15 cellular contexts compared by ENCODE assay signal in the genomic region with DNA sequence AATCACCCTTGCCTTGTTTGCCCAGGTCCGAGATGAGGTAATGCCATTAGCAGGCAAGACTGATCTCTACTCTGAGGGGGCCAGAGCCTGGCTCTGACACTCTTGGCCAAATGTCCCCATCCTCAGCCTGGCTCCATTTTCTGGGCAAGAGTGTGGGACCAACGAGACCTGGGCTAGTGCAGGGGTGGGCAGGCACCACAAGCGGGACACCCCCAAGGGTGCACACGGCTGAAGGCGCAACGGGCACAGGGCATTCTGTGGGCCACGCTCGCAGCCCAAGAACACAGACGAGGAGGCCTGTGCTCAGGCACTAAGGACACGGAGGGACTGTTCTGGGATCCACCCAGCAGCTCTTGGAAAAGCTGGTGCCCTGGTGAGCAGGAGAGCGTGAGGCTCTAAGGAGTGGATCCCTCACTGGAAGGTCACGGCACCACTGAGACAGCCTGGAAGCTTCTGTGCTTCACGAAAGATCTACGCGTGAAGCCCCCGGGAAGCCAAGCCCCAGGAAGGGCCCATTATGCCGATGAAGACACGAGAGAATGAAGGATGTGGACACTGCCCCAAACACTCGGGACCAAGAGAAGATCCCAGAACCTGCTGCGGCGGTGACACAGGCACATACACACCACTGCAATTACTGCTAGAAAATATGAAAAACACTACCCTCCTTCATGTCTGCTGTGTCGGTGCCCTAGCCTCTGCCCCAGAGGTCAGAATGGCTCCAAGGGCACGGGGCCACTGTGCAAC.
DNase-seq lines count a peak whose midpoint lies in the region; ATAC-seq and TF ChIP-seq lines count a peak whose summit lies in the region.
"Had no signal": no experiment of that assay in that cellular context is flagged by ENCODE, and none has a peak within 500 bp of the region (broad histone marks: within the 10 kb centered on the region; RNA-seq: fewer than 3 reads in every experiment).

No MANE protein-coding gene starts in this region.

- H3K36me3 ChIP-seq in naive thymus-derived CD4-positive, alpha-beta T cell (ENCODE audit: control insufficient read depth in 2 of 3, insufficient read depth in 3 of 3, low read length in 3 of 3), result no peaks in the 10 kb centered on the region
- H3K36me3 ChIP-seq: SJSA1 had no signal

- peaks cover 4% of the 10 kb centered on the region for H3K9me3 Mint-ChIP-seq in activated T-cell treated with anti-CD3 and anti-CD28 coated beads, Interleukin-2, amount 50 U/mL, for 24 hours
- peaks cover 0 to under 1% of the 10 kb centered on the region in 2 donors for H3K9me3 Mint-ChIP-seq in activated T-cell treated with anti-CD3 and anti-CD28 coated beads, Interleukin-2, amount 50 U/mL, for 72 hours
- peaks cover 11 to 14% (median 13%) of the 10 kb centered on the region in 5 experiments for H3K9me3 Mint-ChIP-seq in brain
- H3K9me3 Mint-ChIP-seq in naive thymus-derived CD4-positive, alpha-beta T cell, result peaks cover 0 to 8% (median 4%) of the 10 kb centered on the region in 11 donors
- peaks cover 14% of the 10 kb centered on the region for H3K9me3 Mint-ChIP-seq in type B pancreatic cell

- no peaks in the 10 kb centered on the region for H3K36me3 Mint-ChIP-seq in activated T-cell treated with anti-CD3 and anti-CD28 coated beads, Interleukin-2, amount 50 U/mL, for 24 hours (ENCODE audit: low read depth)
- peaks cover 3 to 4% of the 10 kb centered on the region in 2 donors for H3K36me3 Mint-ChIP-seq in activated T-cell treated with anti-CD3 and anti-CD28 coated beads, Interleukin-2, amount 50 U/mL, for 72 hours (ENCODE audit: insufficient read depth in 2 of 2)
- H3K36me3 Mint-ChIP-seq in brain (peaks cover 25% of the 10 kb centered on the region), type B pancreatic cell (peaks cover 7% of the 10 kb centered on the region)
- H3K36me3 Mint-ChIP-seq in naive thymus-derived CD4-positive, alpha-beta T cell, result peaks cover 4 to 25% (median 5%) of the 10 kb centered on the region in 5 donors

- CTCF ChIA-PET in naive thymus-derived CD4-positive, alpha-beta T cell (lab: Charles Lee), result no interaction called here

- H3K27me3 ChIP-seq in naive thymus-derived CD4-positive, alpha-beta T cell (ENCODE audit: control insufficient read depth in 2 of 2, insufficient read depth in 2 of 2, low read length in 2 of 2), result no peaks in the 10 kb centered on the region
- H3K27me3 ChIP-seq: dorsolateral prefrontal cortex, SJSA1 had no signal

- H3K4me3 Mint-ChIP-seq in activated T-cell treated with anti-CD3 and anti-CD28 coated beads, Interleukin-2, amount 50 U/mL, for 24 hours, result no peak overlapping the region
- H3K4me3 Mint-ChIP-seq in activated T-cell treated with anti-CD3 and anti-CD28 coated beads, Interleukin-2, amount 50 U/mL, for 72 hours, result peak overlapping the region in 1 of 2 donors; percentile 7
- H3K4me3 Mint-ChIP-seq in brain (no peak overlapping the region), type B pancreatic cell (no peak overlapping the region)
- peak overlapping the region in 4 of 10 donors; percentile 6 to 38 (median 8) for H3K4me3 Mint-ChIP-seq in naive thymus-derived CD4-positive, alpha-beta T cell

- H3K27me3 Mint-ChIP-seq in activated T-cell treated with anti-CD3 and anti-CD28 coated beads, Interleukin-2, amount 50 U/mL, for 24 hours, result no peaks in the 10 kb centered on the region
- no peaks in the 10 kb centered on the region for H3K27me3 Mint-ChIP-seq in activated T-cell treated with anti-CD3 and anti-CD28 coated beads, Interleukin-2, amount 50 U/mL, for 72 hours (ENCODE audit: low read depth)
- H3K27me3 Mint-ChIP-seq in brain (no peaks in the 10 kb centered on the region), type B pancreatic cell (no peaks in the 10 kb centered on the region)
- H3K27me3 Mint-ChIP-seq in naive thymus-derived CD4-positive, alpha-beta T cell, result no peaks in the 10 kb centered on the region

- DNase-seq in activated T-cell treated with anti-CD3 and anti-CD28 coated beads, Interleukin-2, amount 50 U/mL, for 24 hours, result peak; percentile 29
- DNase-seq in activated T-cell treated with anti-CD3 and anti-CD28 coated beads, Interleukin-2, amount 50 U/mL, for 72 hours, result no peak
- peak in 1 of 9 donors; percentile 1 for DNase-seq in naive thymus-derived CD4-positive, alpha-beta T cell
- peak; percentile 48 for DNase-seq in type B pancreatic cell (ENCODE audit: extremely low spot score, unreplicated experiment)
- DNase-seq in stimulated activated CD4-positive, alpha-beta T cell treated with anti-CD3 and anti-CD28 coated beads, Interleukin-4, amount 100 ng/mL, for 24 hours, result no peak
- DNase-seq in erythroblast (lab: John Stamatoyannopoulos, UW), result no peak
- DNase-seq: activated gamma-delta T cell, HCEC 1CT, NCI-H2029, NCI-H524 had no signal

- ATAC-seq in activated T-cell treated with anti-CD3 and anti-CD28 coated beads, Interleukin-2, amount 50 U/mL, for 72 hours (replicated peaks in 1 of 2), result no peak
- ATAC-seq in naive thymus-derived CD4-positive, alpha-beta T cell, result no peak
- no peak for ATAC-seq in HG02623 (IDR thresholded peaks at IDR 0.05; ENCODE audit: unreplicated experiment)
- ATAC-seq: left colon had no signal

- H3K4me3 ChIP-seq in naive thymus-derived CD4-positive, alpha-beta T cell (ENCODE audit: low read length), result no peak overlapping the region
- H3K4me3 ChIP-seq: dorsolateral prefrontal cortex, SJSA1 had no signal

- POLR2A ChIA-PET in naive thymus-derived CD4-positive, alpha-beta T cell (lab: Charles Lee), result interaction anchor here (0.8 to 22.2 kb wide), 7 partner anchors 10 to 143 kb away, joined by 3 to 362 read pairs (median 3); no protein-coding TSS in a partner anchor

- no peak for TF ChIP-seq POLR2A in erythroblast (IDR thresholded peaks at IDR 0.05; ENCODE audit: low read length)

- intact Hi-C loops in naive thymus-derived CD4-positive, alpha-beta T cell (cut with micrococcal nuclease), result loop anchor here (10.0 kb wide), 3 partner anchors 48 to 1302 kb away; a partner anchor contains a TSS

- peaks cover 65 to 93% of the 10 kb centered on the region in 2 donors for H3K4me1 ChIP-seq in naive thymus-derived CD4-positive, alpha-beta T cell (ENCODE audit: control insufficient read depth in 2 of 2, insufficient read depth in 2 of 2, low read length in 2 of 2)

- H3K27ac Mint-ChIP-seq in activated T-cell treated with anti-CD3 and anti-CD28 coated beads, Interleukin-2, amount 50 U/mL, for 24 hours, result no peak overlapping the region
- no peak overlapping the region for H3K27ac Mint-ChIP-seq in activated T-cell treated with anti-CD3 and anti-CD28 coated beads, Interleukin-2, amount 50 U/mL, for 72 hours
- H3K27ac Mint-ChIP-seq in brain (peak overlapping the region; percentile 44 to 78 (median 67)), type B pancreatic cell (peak overlapping the region; percentile 61)
- H3K27ac Mint-ChIP-seq in naive thymus-derived CD4-positive, alpha-beta T cell, result peak overlapping the region; percentile 15 to 96 (median 52)

- no peak for TF ChIP-seq CTCF in brain (conservative IDR thresholded peaks at IDR 0.05)
- no peak for TF ChIP-seq CTCF in type B pancreatic cell (conservative IDR thresholded peaks at IDR 0.05)

- H3K9me3 ChIP-seq in naive thymus-derived CD4-positive, alpha-beta T cell (ENCODE audit: control insufficient read depth in 2 of 3, low read length in 3 of 3), result peaks cover 0 to under 1% (median 0%) of the 10 kb centered on the region in 3 experiments
- H3K9me3 ChIP-seq: SJSA1 had no signal

- H3K4me1 Mint-ChIP-seq in activated T-cell treated with anti-CD3 and anti-CD28 coated beads, Interleukin-2, amount 50 U/mL, for 24 hours (ENCODE audit: low read depth), result peaks cover 93% of the 10 kb centered on the region
- peaks cover 92% of the 10 kb centered on the region for H3K4me1 Mint-ChIP-seq in activated T-cell treated with anti-CD3 and anti-CD28 coated beads, Interleukin-2, amount 50 U/mL, for 72 hours (ENCODE audit: low read depth)
- H3K4me1 Mint-ChIP-seq in brain (peaks cover 72% of the 10 kb centered on the region), type B pancreatic cell (ENCODE audit: unreplicated experiment) (peaks cover 41% of the 10 kb centered on the region)
- H3K4me1 Mint-ChIP-seq in naive thymus-derived CD4-positive, alpha-beta T cell, result peaks cover 71 to 97% (median 86%) of the 10 kb centered on the region in 7 donors

- no peak overlapping the region for H3K27ac ChIP-seq in naive thymus-derived CD4-positive, alpha-beta T cell (ENCODE audit: low read depth, low read length)
- H3K27ac ChIP-seq: SJSA1 had no signal

Comparison
In these comparisons a context has a peak if more than half of its experiments do, and no peak if none do; other contexts are left out.
1. DNase-seq: peak in activated T-cell treated with anti-CD3 and anti-CD28 coated beads, Interleukin-2, amount 50 U/mL, for 24 hours (single experiment) and type B pancreatic cell (single experiment); none in activated T-cell treated with anti-CD3 and anti-CD28 coated beads, Interleukin-2, amount 50 U/mL, for 72 hours (0 of 2), stimulated activated CD4-positive, alpha-beta T cell treated with anti-CD3 and anti-CD28 coated beads, Interleukin-4, amount 100 ng/mL, for 24 hours (single experiment) and erythroblast (0 of 2).
2. H3K27ac Mint-ChIP-seq: peak in brain (5 of 5), naive thymus-derived CD4-positive, alpha-beta T cell (9 of 9) and type B pancreatic cell (single experiment); none in activated T-cell treated with anti-CD3 and anti-CD28 coated beads, Interleukin-2, amount 50 U/mL, for 24 hours (single experiment) and activated T-cell treated with anti-CD3 and anti-CD28 coated beads, Interleukin-2, amount 50 U/mL, for 72 hours (single experiment).